9 cellular contexts compared by ENCODE assay signal in the genomic region with DNA sequence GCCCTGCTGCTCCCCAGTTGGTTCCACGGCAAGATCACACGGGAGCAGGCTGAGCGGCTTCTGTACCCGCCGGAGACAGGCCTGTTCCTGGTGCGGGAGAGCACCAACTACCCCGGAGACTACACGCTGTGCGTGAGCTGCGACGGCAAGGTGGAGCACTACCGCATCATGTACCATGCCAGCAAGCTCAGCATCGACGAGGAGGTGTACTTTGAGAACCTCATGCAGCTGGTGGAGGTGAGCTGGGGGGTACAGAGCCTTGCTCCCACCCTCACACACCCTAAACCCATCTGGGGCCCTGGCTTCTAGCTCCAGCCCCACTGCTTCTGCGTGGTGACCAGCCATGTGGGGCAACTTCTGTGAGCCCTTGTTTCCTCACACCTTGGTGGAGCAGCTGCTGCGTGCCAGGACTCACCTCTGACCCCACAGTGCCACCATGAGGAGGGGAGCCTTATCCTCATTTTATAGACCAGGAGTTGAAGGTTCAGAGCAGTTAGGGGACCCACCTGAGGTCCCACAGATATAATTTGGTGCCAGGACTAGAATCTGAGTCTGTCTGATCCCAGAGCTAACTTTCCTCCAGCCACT. TPM values are rescaled to one million over a fixed set of nuclear protein-coding genes. Genes with fewer than 3 reads are reported as not detected.
DNase-seq lines count a peak whose midpoint lies in the region; ATAC-seq and TF ChIP-seq lines count a peak whose summit lies in the region.
"Had no signal": no experiment of that assay in that cellular context is flagged by ENCODE, and none has a peak within 500 bp of the region (broad histone marks: within the 10 kb centered on the region; RNA-seq: fewer than 3 reads in every experiment).

No MANE protein-coding gene starts in this region.

- WGBS in right lobe of liver (ENCODE audit: insufficient coverage, low coverage, low lambda C conversion rate, missing lambda C conversion rate): 17% methylated on average over 1 of the region's 16 CpGs

- H3K27me3 Mint-ChIP-seq in CD4-positive, alpha-beta T cell: no peaks in the 10 kb centered on the region
- H3K27me3 Mint-ChIP-seq in T-cell: no peaks in the 10 kb centered on the region

- CTCF ChIA-PET in CD4-positive, alpha-beta T cell (lab: Charles Lee): interaction anchor here (0.7 to 14.8 kb wide), 7 partner anchors 8 to 153 kb away, joined by 3 to 353 read pairs (median 8); a partner anchor contains a TSS
- CTCF ChIA-PET in T-cell (lab: Charles Lee): interaction anchor here (0.5 to 3.9 kb wide), 11 partner anchors 9 to 1092 kb away, joined by 3 to 41 read pairs (median 5); no protein-coding TSS in a partner anchor

- H3K27ac Mint-ChIP-seq in CD4-positive, alpha-beta T cell: peak overlapping the region; percentile 93
- peak overlapping the region; percentile 86 to 89 for H3K27ac Mint-ChIP-seq in T-cell

- no peaks in the 10 kb centered on the region for H3K9me3 Mint-ChIP-seq in CD4-positive, alpha-beta T cell
- no peaks in the 10 kb centered on the region for H3K9me3 Mint-ChIP-seq in T-cell

- H3K36me3 ChIP-seq in right lobe of liver: peaks cover 7 to 24% (median 15%) of the 10 kb centered on the region in 4 donors

- POLR2A ChIA-PET in CD4-positive, alpha-beta T cell (lab: Charles Lee): interaction anchor here (33.5 kb wide), 1 partner anchor 20 kb away, joined by 925 read pairs; a partner anchor contains a TSS
- POLR2A ChIA-PET in T-cell (lab: Charles Lee): no interaction called here

- TF ChIP-seq CTCF in CD4-positive, alpha-beta T cell (IDR thresholded peaks at IDR 0.05): no peak
- TF ChIP-seq CTCF in right lobe of liver (IDR thresholded peaks at IDR 0.05): no peak

- peak overlapping the region; percentile 90 for H3K27ac ChIP-seq in CD4-positive, alpha-beta T cell (ENCODE audit: low read depth, low read length)
- peak overlapping the region; percentile 54 to 72 (median 67) for H3K27ac ChIP-seq in right lobe of liver

- DNase-seq in CD4-positive, alpha-beta T cell: no peak
- no peak for DNase-seq in T-cell
- DNase-seq in right lobe of liver: no peak
- DNase-seq in nucleus accumbens (lab: John Stamatoyannopoulos, UW): no peak
- no peak for DNase-seq in effector CD4-positive, alpha-beta T cell

- peaks cover 57% of the 10 kb centered on the region for H3K4me1 Mint-ChIP-seq in CD4-positive, alpha-beta T cell (ENCODE audit: low read depth)
- H3K4me1 Mint-ChIP-seq in T-cell: peaks cover 54 to 63% (median 57%) of the 10 kb centered on the region in 3 donors

- no peaks in the 10 kb centered on the region for H3K27me3 ChIP-seq in CD4-positive, alpha-beta T cell (ENCODE audit: control insufficient read depth, insufficient read depth, low read length)
- H3K27me3 ChIP-seq in right lobe of liver: no peaks in the 10 kb centered on the region

- H3K9me3 ChIP-seq in CD4-positive, alpha-beta T cell (ENCODE audit: control insufficient read depth, low read length): no peaks in the 10 kb centered on the region
- no peaks in the 10 kb centered on the region for H3K9me3 ChIP-seq in right lobe of liver

- TF ChIP-seq POLR2A in right lobe of liver (IDR thresholded peaks at IDR 0.05): no peak

- H3K4me3 Mint-ChIP-seq in CD4-positive, alpha-beta T cell: no peak overlapping the region
- peak overlapping the region in 1 of 3 donors; percentile 53 for H3K4me3 Mint-ChIP-seq in T-cell

- peaks cover 0 to 59% (median 27%) of the 10 kb centered on the region in 4 donors for H3K4me1 ChIP-seq in right lobe of liver

- peaks cover 84% of the 10 kb centered on the region for H3K36me3 Mint-ChIP-seq in CD4-positive, alpha-beta T cell (ENCODE audit: low read depth)
- H3K36me3 Mint-ChIP-seq in T-cell: peaks cover 29% of the 10 kb centered on the region

- H3K4me3 ChIP-seq in right lobe of liver: no peak overlapping the region

- ATAC-seq in CD4-positive, alpha-beta T cell (ENCODE audit: poor library complexity): no peak
- ATAC-seq in GM18907 (IDR thresholded peaks at IDR 0.05; ENCODE audit: unreplicated experiment): peak; percentile 6
- ATAC-seq in T-cell (replicated peaks in 1 of 4): peak in 3 of 4 experiments; percentile 10 to 21 (median 10)
- peak; percentile 24 to 37 (median 30) for ATAC-seq in right lobe of liver
- ATAC-seq in HG03342 (IDR thresholded peaks at IDR 0.05; ENCODE audit: unreplicated experiment): no peak
- ATAC-seq in HG03025 (IDR thresholded peaks at IDR 0.05; ENCODE audit: low FRiP score, unreplicated experiment): no peak

- intact Hi-C loops in CD4-positive, alpha-beta T cell (cut with DNase I, micrococcal nuclease): loop anchor here in 1 of 2 experiments (5.0 kb wide), 1 partner anchor 153 kb away; no protein-coding TSS in a partner anchor
- intact Hi-C loops in right lobe of liver (cut with DNase I): no loop called here

RNA-seq across cellular contexts. Expression of a gene that starts 13.3 kb away (rescaled TPM):
- under 1 TPM; 0.56 to 0.93 TPM for total RNA-seq in CD4-positive, alpha-beta T cell
- 1 to 10 TPM in 1 of 5 donors, under 1 TPM in 4; 0.42 to 1.6 (median 0.44) TPM for total RNA-seq in T-cell
- total RNA-seq in right lobe of liver: not detected
- total RNA-seq: myocyte had no signal

RNA-seq across cellular contexts. Expression of a gene that starts 17.5 kb away (rescaled TPM):
- 100 to 1,000 TPM; 114 to 118 TPM for total RNA-seq in CD4-positive, alpha-beta T cell
- total RNA-seq in T-cell (100 to 1,000 TPM; 198 to 296 (median 271) TPM), right lobe of liver (10 to 100 TPM; 22.2 to 50.9 (median 32.7) TPM)

RNA-seq across cellular contexts. Expression of a gene that starts 27.1 kb away (rescaled TPM):
- under 1 TPM; 0.16 to 0.53 TPM for total RNA-seq in CD4-positive, alpha-beta T cell
- total RNA-seq in T-cell: under 1 TPM in 3 of 5 donors, not detected in 2; 0.16 to 0.50 (median 0.26) TPM
- not detected for total RNA-seq in right lobe of liver
- total RNA-seq: myocyte had no signal

RNA-seq across cellular contexts. Expression of a gene that starts 43.6 kb away (rescaled TPM):
- 10 to 100 TPM; 37.8 to 38.9 TPM for total RNA-seq in CD4-positive, alpha-beta T cell
- total RNA-seq in T-cell (100 to 1,000 TPM in 3 of 5 donors, 10 to 100 TPM in 2; 53.4 to 112 (median 101) TPM), right lobe of liver (10 to 100 TPM; 19.7 to 25.1 (median 22.1) TPM)

RNA-seq across cellular contexts. Expression of a gene that starts 50.7 kb away (rescaled TPM):
- total RNA-seq in CD4-positive, alpha-beta T cell: not detected
- not detected for total RNA-seq in T-cell
- total RNA-seq in right lobe of liver: 100 to 1,000 TPM in 2 of 6 experiments, 10 to 100 TPM in 2, 1 to 10 TPM in 1, under 1 TPM in 1; 0.81 to 235 (median 65.0) TPM
- total RNA-seq: myocyte had no signal

Comparison
In these comparisons a context has a peak if more than half of its experiments do, and no peak if none do; other contexts are left out.
1. ATAC-seq: peak in GM18907 (single experiment), T-cell (3 of 4) and right lobe of liver (4 of 4); none in CD4-positive, alpha-beta T cell (single experiment), HG03342 (single experiment) and HG03025 (single experiment).